In the genomic region with DNA sequence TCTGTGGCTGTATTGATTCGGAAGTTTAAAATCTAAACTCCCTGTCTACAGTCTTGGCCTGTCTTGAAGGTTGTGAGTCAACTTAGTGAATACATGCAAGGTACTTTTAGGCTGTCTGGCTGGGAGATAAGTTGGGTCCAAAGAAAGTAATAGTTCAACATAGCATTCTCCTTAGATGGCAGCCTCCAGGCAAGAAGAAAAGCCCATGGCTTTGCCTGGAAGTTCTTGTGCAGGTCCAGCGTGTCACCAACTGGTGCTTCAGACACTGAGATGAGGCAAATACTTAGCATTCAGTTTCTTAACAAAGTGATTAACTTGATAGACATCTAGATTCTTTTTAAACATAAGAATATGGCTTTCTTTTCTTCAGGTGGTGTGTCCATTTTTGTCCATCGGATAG, we compare ENCODE assay signal across 36 cellular contexts.
"Had no signal": no experiment of that assay in that cellular context is flagged by ENCODE, and none has a peak within 500 bp of the region (broad histone marks: within the 10 kb centered on the region; RNA-seq: fewer than 3 reads in every experiment).

No MANE protein-coding gene starts in this region.

- H3K4me1 Mint-ChIP-seq: activated B cell treated with CpG ODN at 0.5 μM for 24 hours; activated naive CD4-positive, alpha-beta T cell treated with anti-CD3 and anti-CD28 coated beads, Interleukin-2, amount 10 ng/mL, durations not matched to agents 7 days and 5 days; activated naive CD4-positive, alpha-beta T cell treated with anti-CD3 and anti-CD28 coated beads, Interleukin-2, amount 50 U/mL, for 24 hours; activated naive CD8-positive, alpha-beta T cell treated with anti-CD3 and anti-CD28 coated beads, Interleukin-2, amount 10 ng/mL, durations not matched to agents 7 days and 5 days; activated naive CD8-positive, alpha-beta T cell treated with anti-CD3 and anti-CD28 coated beads, Interleukin-2, amount 50 U/mL, for 24 hours; activated T-helper 17 cell treated with anti-CD3 and anti-CD28 coated beads, Interleukin-2, amount 50 U/mL, for 72 hours; central memory CD8-positive, alpha-beta T cell had no signal

- H3K9me3 Mint-ChIP-seq: activated B cell treated with CpG ODN at 0.5 μM for 24 hours; activated CD8-positive, alpha-beta T cell treated with anti-CD3 and anti-CD28 coated beads for 36 hours; activated naive CD4-positive, alpha-beta T cell treated with anti-CD3 and anti-CD28 coated beads, Interleukin-2, amount 10 ng/mL, durations not matched to agents 7 days and 5 days; activated naive CD8-positive, alpha-beta T cell treated with anti-CD3 and anti-CD28 coated beads, Interleukin-2, amount 50 U/mL, for 24 hours; activated T-cell treated with anti-CD3 and anti-CD28 coated beads, Interleukin-2, amount 50 U/mL, for 4 hours; activated T-cell treated with anti-CD3 and anti-CD28 coated beads, Interleukin-2, amount 50 U/mL, for 72 hours; activated T-helper 1 cell treated with anti-CD3 and anti-CD28 coated beads, Interleukin-12 subunit alpha, Interleukin-12 subunit beta, Interleukin-2, Interleukin-4 antibody, amounts not matched to agents 30 ng/mL and 10 ng/mL and 1 ng/mL, durations not matched to agents 14 hours and 24 hours and 36 hours; central memory CD8-positive, alpha-beta T cell; T-helper 1 cell treated with Interleukin-12 subunit alpha and Interleukin-12 subunit beta and Interleukin-4 antibody, amounts not matched to agents 30 μg/mL and 1 μg/mL, for 36 hours; T-helper 2 cell treated with Interferon-gamma antibody and Interleukin-4, amounts not matched to agents 5 μg/mL and 100 μg/mL, for 36 hours had no signal

- H3K4me3 Mint-ChIP-seq: activated B cell treated with CpG ODN at 0.5 μM for 24 hours; activated CD4-positive, alpha-beta memory T cell treated with anti-CD3 and anti-CD28 coated beads for 36 hours; activated CD4-positive, alpha-beta T cell treated with anti-CD3 and anti-CD28 coated beads, Interleukin-2, amount 10 ng/mL, durations not matched to agents 24 days and 14 days; activated CD8-positive, alpha-beta T cell treated with anti-CD3 and anti-CD28 coated beads for 36 hours; activated naive CD4-positive, alpha-beta T cell treated with anti-CD3 and anti-CD28 coated beads, Interleukin-2, amount 10 ng/mL, durations not matched to agents 7 days and 5 days; activated naive CD4-positive, alpha-beta T cell treated with anti-CD3 and anti-CD28 coated beads, Interleukin-2, amount 50 U/mL, for 24 hours; activated naive CD8-positive, alpha-beta T cell; activated naive CD8-positive, alpha-beta T cell treated with anti-CD3 and anti-CD28 coated beads, Interleukin-2, amount 10 ng/mL, durations not matched to agents 7 days and 5 days; activated naive CD8-positive, alpha-beta T cell treated with anti-CD3 and anti-CD28 coated beads, Interleukin-2, amount 50 U/mL, for 24 hours; activated T-cell treated with anti-CD3 and anti-CD28 coated beads, Interleukin-2, amount 50 U/mL, for 4 hours; activated T-cell treated with anti-CD3 and anti-CD28 coated beads, Interleukin-2, amount 50 U/mL, for 72 hours; activated T-helper 1 cell treated with anti-CD3 and anti-CD28 coated beads, Interleukin-12 subunit alpha, Interleukin-12 subunit beta, Interleukin-2, Interleukin-4 antibody, amounts not matched to agents 30 ng/mL and 10 ng/mL and 1 ng/mL, durations not matched to agents 14 hours and 24 hours and 36 hours; activated T-helper 17 cell treated with anti-CD3 and anti-CD28 coated beads, Interleukin-2, amount 50 U/mL, for 72 hours; brain; central memory CD8-positive, alpha-beta T cell; T-helper 1 cell treated with Interleukin-12 subunit alpha and Interleukin-12 subunit beta and Interleukin-4 antibody, amounts not matched to agents 30 μg/mL and 1 μg/mL, for 36 hours; T-helper 2 cell treated with Interferon-gamma antibody and Interleukin-4, amounts not matched to agents 5 μg/mL and 100 μg/mL, for 36 hours had no signal

- H3K4me3 ChIP-seq: ascending aorta, cardiac muscle cell had no signal

- H3K27me3 Mint-ChIP-seq: activated B cell treated with CpG ODN at 0.5 μM for 24 hours; activated CD4-positive, alpha-beta memory T cell treated with anti-CD3 and anti-CD28 coated beads for 36 hours; activated CD4-positive, alpha-beta T cell treated with anti-CD3 and anti-CD28 coated beads, Interleukin-2, amount 10 ng/mL, durations not matched to agents 24 days and 14 days; activated CD8-positive, alpha-beta T cell treated with anti-CD3 and anti-CD28 coated beads for 36 hours; activated naive CD4-positive, alpha-beta T cell treated with anti-CD3 and anti-CD28 coated beads, Interleukin-2, amount 10 ng/mL, durations not matched to agents 7 days and 5 days; activated naive CD4-positive, alpha-beta T cell treated with anti-CD3 and anti-CD28 coated beads, Interleukin-2, amount 50 U/mL, for 24 hours; activated naive CD8-positive, alpha-beta T cell; activated naive CD8-positive, alpha-beta T cell treated with anti-CD3 and anti-CD28 coated beads, Interleukin-2, amount 10 ng/mL, durations not matched to agents 7 days and 5 days; activated naive CD8-positive, alpha-beta T cell treated with anti-CD3 and anti-CD28 coated beads, Interleukin-2, amount 50 U/mL, for 24 hours; activated T-helper 17 cell treated with anti-CD3 and anti-CD28 coated beads, Interleukin-2, amount 50 U/mL, for 72 hours; brain; central memory CD8-positive, alpha-beta T cell had no signal

- H3K9me3 ChIP-seq: ascending aorta had no signal

- H3K27me3 ChIP-seq: ascending aorta, cardiac muscle cell had no signal

- H3K27ac Mint-ChIP-seq: activated B cell treated with CpG ODN at 0.5 μM for 24 hours; activated CD4-positive, alpha-beta memory T cell treated with anti-CD3 and anti-CD28 coated beads for 36 hours; activated CD4-positive, alpha-beta T cell treated with anti-CD3 and anti-CD28 coated beads, Interleukin-2, amount 10 ng/mL, durations not matched to agents 24 days and 14 days; activated CD8-positive, alpha-beta T cell treated with anti-CD3 and anti-CD28 coated beads for 36 hours; activated naive CD4-positive, alpha-beta T cell treated with anti-CD3 and anti-CD28 coated beads, Interleukin-2, amount 10 ng/mL, durations not matched to agents 7 days and 5 days; activated naive CD4-positive, alpha-beta T cell treated with anti-CD3 and anti-CD28 coated beads, Interleukin-2, amount 50 U/mL, for 24 hours; activated naive CD8-positive, alpha-beta T cell; activated naive CD8-positive, alpha-beta T cell treated with anti-CD3 and anti-CD28 coated beads, Interleukin-2, amount 10 ng/mL, durations not matched to agents 7 days and 5 days; activated naive CD8-positive, alpha-beta T cell treated with anti-CD3 and anti-CD28 coated beads, Interleukin-2, amount 50 U/mL, for 24 hours; activated T-cell treated with anti-CD3 and anti-CD28 coated beads, Interleukin-2, amount 50 U/mL, for 72 hours; activated T-helper 1 cell treated with anti-CD3 and anti-CD28 coated beads, Interleukin-12 subunit alpha, Interleukin-12 subunit beta, Interleukin-2, Interleukin-4 antibody, amounts not matched to agents 30 ng/mL and 10 ng/mL and 1 ng/mL, durations not matched to agents 14 hours and 24 hours and 36 hours; activated T-helper 17 cell treated with anti-CD3 and anti-CD28 coated beads, Interleukin-2, amount 50 U/mL, for 72 hours; brain; T-helper 1 cell treated with Interleukin-12 subunit alpha and Interleukin-12 subunit beta and Interleukin-4 antibody, amounts not matched to agents 30 μg/mL and 1 μg/mL, for 36 hours; T-helper 2 cell treated with Interferon-gamma antibody and Interleukin-4, amounts not matched to agents 5 μg/mL and 100 μg/mL, for 36 hours had no signal

- H3K36me3 ChIP-seq: ascending aorta, cardiac muscle cell had no signal

- H3K4me1 ChIP-seq: ascending aorta had no signal

- H3K27ac ChIP-seq: ascending aorta, cardiac muscle cell, VCaP had no signal

- DNase-seq: activated B cell treated with CpG ODN at 0.5 μM for 24 hours; activated CD4-positive, alpha-beta memory T cell treated with anti-CD3 and anti-CD28 coated beads for 36 hours; activated CD4-positive, alpha-beta T cell treated with anti-CD3 and anti-CD28 coated beads for 4 hours; activated CD4-positive, alpha-beta T cell treated with anti-CD3 and anti-CD28 coated beads, Interleukin-2, amount 10 ng/mL, durations not matched to agents 24 days and 14 days; activated CD4-positive, alpha-beta T cell treated with anti-CD3 and anti-CD28 coated beads, Interleukin-2, amount 50 U/mL, for 1 hour; activated CD4-positive, alpha-beta T cell treated with anti-CD3 and anti-CD28 coated beads, Interleukin-2, amount 50 U/mL, for 4 hours; activated CD4-positive, CD25-positive, alpha-beta regulatory T cell treated with anti-CD3 and anti-CD28 coated beads, Interleukin-2, amount 50 U/mL, for 72 hours; activated CD8-positive, alpha-beta memory T cell treated with anti-CD3 and anti-CD28 coated beads, Interleukin-2, amount 50 U/mL, for 4 hours; activated CD8-positive, alpha-beta T cell treated with anti-CD3 and anti-CD28 coated beads for 36 hours; activated gamma-delta T cell; activated naive CD4-positive, alpha-beta T cell treated with anti-CD3 and anti-CD28 coated beads, Interleukin-2, amount 10 ng/mL, durations not matched to agents 7 days and 5 days; activated naive CD4-positive, alpha-beta T cell treated with Interleukin-2 at 50 U/mL for 16 hours; activated naive CD8-positive, alpha-beta T cell treated with anti-CD3 and anti-CD28 coated beads, Interleukin-2, amount 10 ng/mL, durations not matched to agents 7 days and 5 days; activated naive CD8-positive, alpha-beta T cell treated with anti-CD3 and anti-CD28 coated beads, Interleukin-2, amount 50 U/mL, for 24 hours; activated T-cell treated with anti-CD3 and anti-CD28 coated beads for 4 hours; activated T-cell treated with anti-CD3 and anti-CD28 coated beads, Interleukin-2, amount 50 U/mL, for 1 hour; activated T-cell treated with anti-CD3 and anti-CD28 coated beads, Interleukin-2, amount 50 U/mL, for 4 hours; activated T-cell treated with anti-CD3 and anti-CD28 coated beads, Interleukin-2, amount 50 U/mL, for 72 hours; amygdala; anterior cingulate cortex; caudate nucleus; cerebellar nuclear complex; T-helper 1 cell; T-helper 2 cell; T-helper 9 cell had no signal
